1 cellular context compared by ENCODE assay signal in the genomic region with DNA sequence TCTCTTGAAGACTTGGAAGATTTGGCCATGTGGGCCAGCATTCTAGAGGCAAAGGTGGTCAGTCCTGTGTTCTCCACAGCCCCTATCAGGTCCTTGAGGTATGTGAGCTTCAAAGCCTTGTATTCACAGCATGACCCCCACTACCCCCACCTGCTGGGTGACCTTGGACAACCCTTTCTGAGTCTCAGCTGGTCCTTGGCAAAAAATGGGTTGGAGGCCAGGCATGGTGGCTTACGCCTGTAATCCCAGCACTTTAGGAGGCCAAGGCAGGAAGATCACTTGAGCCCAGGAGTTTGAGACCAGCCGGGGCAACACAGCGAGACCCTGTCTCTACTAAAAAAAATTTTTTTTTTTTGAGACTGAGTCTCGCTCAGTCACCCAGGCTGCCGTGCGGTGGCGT.
TF ChIP-seq lines count a peak whose summit lies in the region.

No MANE protein-coding gene starts in this region.

TF ChIP-seq in HepG2, 621 proteins besides CTCF, POLR2A, EP300 and RAD21 (continued from another document):
- no peak for TF ChIP-seq ZBTB40 (IDR thresholded peaks at IDR 0.05)
- TF ChIP-seq ZBTB40 (CRISPR knock-in tag; IDR thresholded peaks at IDR 0.05): 0 out of 2 replicates have a peak, but pooled peaks have one; percentile 1
- peak; percentile 36; the same call in 1 of the 2 replicates for TF ChIP-seq RXRA (CRISPR knock-in tag; IDR thresholded peaks at IDR 0.05)
- TF ChIP-seq ZNF629 (CRISPR knock-in tag; conservative IDR thresholded peaks at IDR 0.05): 0 out of 2 replicates have a peak, but pooled peaks have one; percentile 11
- peak; percentile 66; the same call in 1 of the 2 replicates for TF ChIP-seq THRA (CRISPR knock-in tag; IDR thresholded peaks at IDR 0.05; ENCODE audit: borderline replicate concordance)
